ENCODE assay signal across 8 cellular contexts in genomic region chr1:64823691-64824476, GRCh38.
DNase-seq lines count a peak whose midpoint lies in the region; ATAC-seq and TF ChIP-seq lines count a peak whose summit lies in the region.

No MANE protein-coding gene starts in this region.

- peak; percentile 94 for TF ChIP-seq CTCF in endodermal cell (conservative IDR thresholded peaks at IDR 0.05)

- POLR2A ChIA-PET in activated CD4-positive, alpha-beta memory T cell treated with anti-CD3 and anti-CD28 coated beads for 36 hours (lab: Charles Lee) = interaction anchor here (0.6 kb wide), 1 partner anchor 267 kb away, joined by 3 read pairs; no protein-coding TSS in a partner anchor

- H3K4me3 Mint-ChIP-seq in activated CD4-positive, alpha-beta memory T cell treated with anti-CD3 and anti-CD28 coated beads for 36 hours = no peak overlapping the region
- no peak overlapping the region for H3K4me3 Mint-ChIP-seq in endodermal cell

- no peak for TF ChIP-seq POLR2A in GM18505 (IDR thresholded peaks at IDR 0.05; ENCODE audit: borderline replicate concordance, extremely low read depth, insufficient read depth, insufficient read length)

- 84% methylated on average over 10 of the region's 11 CpGs; no CpG with 5 or more reads in 1 of the 2 experiments for WGBS in endodermal cell (ENCODE audit: insufficient coverage in 1 of 2, insufficient read length in 1 of 2), 2 experiments

- no peak overlapping the region for H3K27ac Mint-ChIP-seq in activated CD4-positive, alpha-beta memory T cell treated with anti-CD3 and anti-CD28 coated beads for 36 hours
- H3K27ac Mint-ChIP-seq in endodermal cell = no peak overlapping the region

- peaks cover 4% of the 10 kb centered on the region for H3K36me3 ChIP-seq in endodermal cell (ENCODE audit: control insufficient read depth, insufficient read depth, low read length)

- H3K9me3 Mint-ChIP-seq in activated CD4-positive, alpha-beta memory T cell treated with anti-CD3 and anti-CD28 coated beads for 36 hours = no peaks in the 10 kb centered on the region
- H3K9me3 Mint-ChIP-seq in endodermal cell = peaks cover 4% of the 10 kb centered on the region

- no peak overlapping the region for H3K4me3 ChIP-seq in endodermal cell (ENCODE audit: low read length)

- peak; percentile 45 for DNase-seq in GF-D8 (lab: John Stamatoyannopoulos, UW)
- DNase-seq in NCI-H748 treated with DMSO at 0.1 percent for 48 hours (lab: John Stamatoyannopoulos, UW) = peak; percentile 76
- DNase-seq in activated CD4-positive, alpha-beta memory T cell treated with anti-CD3 and anti-CD28 coated beads for 36 hours = peak; percentile 64
- DNase-seq in endodermal cell = peak; percentile 86
- peak; percentile 47 for DNase-seq in middle frontal gyrus (ENCODE audit: extremely low spot score, low spot score)
- DNase-seq in stimulated activated CD8-positive, alpha-beta memory T cell treated with anti-CD3 and anti-CD28 coated beads, Interleukin-4, amount 100 ng/mL, for 48 hours = peak; percentile 67

- no peaks in the 10 kb centered on the region for H3K9me3 ChIP-seq in endodermal cell (ENCODE audit: control insufficient read depth, low read length)

- ATAC-seq in HG03565 (IDR thresholded peaks at IDR 0.05; ENCODE audit: unreplicated experiment) (peak; percentile 46), GM18505 (IDR thresholded peaks at IDR 0.05; ENCODE audit: unreplicated experiment) (no peak)

- no peaks in the 10 kb centered on the region for H3K4me1 ChIP-seq in endodermal cell (ENCODE audit: control insufficient read depth, insufficient read depth, low read length)

- H3K4me1 Mint-ChIP-seq in activated CD4-positive, alpha-beta memory T cell treated with anti-CD3 and anti-CD28 coated beads for 36 hours (ENCODE audit: low read depth) = peaks cover 29% of the 10 kb centered on the region
- no peaks in the 10 kb centered on the region for H3K4me1 Mint-ChIP-seq in endodermal cell

- intact Hi-C loops in activated CD4-positive, alpha-beta memory T cell treated with anti-CD3 and anti-CD28 coated beads for 36 hours (cut with micrococcal nuclease) = loop anchor here (1.0 to 10.0 kb wide), 4 partner anchors 80 to 861 kb away; no protein-coding TSS in a partner anchor

- H3K27me3 Mint-ChIP-seq in activated CD4-positive, alpha-beta memory T cell treated with anti-CD3 and anti-CD28 coated beads for 36 hours = no peaks in the 10 kb centered on the region
- no peaks in the 10 kb centered on the region for H3K27me3 Mint-ChIP-seq in endodermal cell (ENCODE audit: insufficient read depth)

- H3K9ac ChIP-seq in endodermal cell (ENCODE audit: extremely low read depth, low read length, poor library complexity, severe bottlenecking) = no peak overlapping the region

- H3K36me3 Mint-ChIP-seq in activated CD4-positive, alpha-beta memory T cell treated with anti-CD3 and anti-CD28 coated beads for 36 hours = no peaks in the 10 kb centered on the region
- H3K36me3 Mint-ChIP-seq in endodermal cell (ENCODE audit: low read depth) = peaks cover 19% of the 10 kb centered on the region

- H3K27ac ChIP-seq in endodermal cell (ENCODE audit: low read depth, low read length) = no peak overlapping the region

- H3K27me3 ChIP-seq in endodermal cell (ENCODE audit: control insufficient read depth, insufficient read depth, low read length, poor library complexity, severe bottlenecking) = no peaks in the 10 kb centered on the region

- CTCF ChIA-PET in activated CD4-positive, alpha-beta memory T cell treated with anti-CD3 and anti-CD28 coated beads for 36 hours (lab: Charles Lee) = interaction anchor here (0.7 to 6.9 kb wide), 19 partner anchors 15 to 1212 kb away, joined by 3 to 40 read pairs (median 4); partner anchors contain the start of gene RAVER2
